Comparison of ENCODE assay signal across 1 cellular context in the genomic region with DNA sequence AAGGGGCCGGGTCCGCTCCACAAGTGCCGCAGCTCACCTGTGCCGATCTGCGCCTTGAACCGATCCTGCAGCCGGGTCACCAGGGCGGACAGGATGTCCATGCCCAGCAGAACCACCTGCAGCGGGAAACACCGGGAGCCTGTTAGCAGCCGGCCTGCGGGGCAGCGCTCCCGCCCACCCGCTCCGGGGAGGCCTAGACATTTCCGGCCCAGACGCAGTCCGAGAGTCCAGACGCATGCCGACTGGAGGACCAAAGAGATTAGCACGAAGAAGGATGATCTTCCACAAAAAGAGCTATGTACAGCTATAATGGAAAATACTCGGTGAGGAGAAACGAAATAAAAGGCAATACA.
TF ChIP-seq lines count a peak whose summit lies in the region.

No MANE protein-coding gene starts in this region.

TF ChIP-seq in HepG2, 621 proteins besides CTCF, POLR2A, EP300 and RAD21 (continued from another document):
- no peak for TF ChIP-seq MIER2 (CRISPR knock-in tag; IDR thresholded peaks at IDR 0.05)
- peak; percentile 22; the same call in 1 of the 2 replicates for TF ChIP-seq ZNF292 (CRISPR knock-in tag; IDR thresholded peaks at IDR 0.05; ENCODE audit: borderline replicate concordance, low read depth)
- TF ChIP-seq ZZZ3 (CRISPR knock-in tag; IDR thresholded peaks at IDR 0.05; ENCODE audit: borderline replicate concordance) = peak; percentile 33; the same call in 1 of the 2 replicates
- peak; percentile 78 for TF ChIP-seq CAMTA2 (CRISPR knock-in tag; IDR thresholded peaks at IDR 0.05; ENCODE audit: borderline replicate concordance)
- TF ChIP-seq, protein P1, sequence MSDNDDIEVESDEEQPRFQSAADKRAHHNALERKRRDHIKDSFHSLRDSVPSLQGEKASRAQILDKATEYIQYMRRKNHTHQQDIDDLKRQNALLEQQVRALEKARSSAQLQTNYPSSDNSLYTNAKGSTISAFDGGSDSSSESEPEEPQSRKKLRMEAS (IDR thresholded peaks at IDR 0.05) = peak; percentile 58; the same call in 1 of the 2 replicates
- no peak for TF ChIP-seq HMG20A (CRISPR knock-in tag; IDR thresholded peaks at IDR 0.05; ENCODE audit: borderline replicate concordance)
- TF ChIP-seq ZSCAN31 (CRISPR knock-in tag; IDR thresholded peaks at IDR 0.05; ENCODE audit: low read depth) = no peak
- TF ChIP-seq, protein P2, sequence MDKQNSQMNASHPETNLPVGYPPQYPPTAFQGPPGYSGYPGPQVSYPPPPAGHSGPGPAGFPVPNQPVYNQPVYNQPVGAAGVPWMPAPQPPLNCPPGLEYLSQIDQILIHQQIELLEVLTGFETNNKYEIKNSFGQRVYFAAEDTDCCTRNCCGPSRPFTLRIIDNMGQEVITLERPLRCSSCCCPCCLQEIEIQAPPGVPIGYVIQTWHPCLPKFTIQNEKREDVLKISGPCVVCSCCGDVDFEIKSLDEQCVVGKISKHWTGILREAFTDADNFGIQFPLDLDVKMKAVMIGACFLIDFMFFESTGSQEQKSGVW (CRISPR knock-in tag; IDR thresholded peaks at IDR 0.05; ENCODE audit: borderline replicate concordance) = no peak
- TF ChIP-seq, protein P3, sequence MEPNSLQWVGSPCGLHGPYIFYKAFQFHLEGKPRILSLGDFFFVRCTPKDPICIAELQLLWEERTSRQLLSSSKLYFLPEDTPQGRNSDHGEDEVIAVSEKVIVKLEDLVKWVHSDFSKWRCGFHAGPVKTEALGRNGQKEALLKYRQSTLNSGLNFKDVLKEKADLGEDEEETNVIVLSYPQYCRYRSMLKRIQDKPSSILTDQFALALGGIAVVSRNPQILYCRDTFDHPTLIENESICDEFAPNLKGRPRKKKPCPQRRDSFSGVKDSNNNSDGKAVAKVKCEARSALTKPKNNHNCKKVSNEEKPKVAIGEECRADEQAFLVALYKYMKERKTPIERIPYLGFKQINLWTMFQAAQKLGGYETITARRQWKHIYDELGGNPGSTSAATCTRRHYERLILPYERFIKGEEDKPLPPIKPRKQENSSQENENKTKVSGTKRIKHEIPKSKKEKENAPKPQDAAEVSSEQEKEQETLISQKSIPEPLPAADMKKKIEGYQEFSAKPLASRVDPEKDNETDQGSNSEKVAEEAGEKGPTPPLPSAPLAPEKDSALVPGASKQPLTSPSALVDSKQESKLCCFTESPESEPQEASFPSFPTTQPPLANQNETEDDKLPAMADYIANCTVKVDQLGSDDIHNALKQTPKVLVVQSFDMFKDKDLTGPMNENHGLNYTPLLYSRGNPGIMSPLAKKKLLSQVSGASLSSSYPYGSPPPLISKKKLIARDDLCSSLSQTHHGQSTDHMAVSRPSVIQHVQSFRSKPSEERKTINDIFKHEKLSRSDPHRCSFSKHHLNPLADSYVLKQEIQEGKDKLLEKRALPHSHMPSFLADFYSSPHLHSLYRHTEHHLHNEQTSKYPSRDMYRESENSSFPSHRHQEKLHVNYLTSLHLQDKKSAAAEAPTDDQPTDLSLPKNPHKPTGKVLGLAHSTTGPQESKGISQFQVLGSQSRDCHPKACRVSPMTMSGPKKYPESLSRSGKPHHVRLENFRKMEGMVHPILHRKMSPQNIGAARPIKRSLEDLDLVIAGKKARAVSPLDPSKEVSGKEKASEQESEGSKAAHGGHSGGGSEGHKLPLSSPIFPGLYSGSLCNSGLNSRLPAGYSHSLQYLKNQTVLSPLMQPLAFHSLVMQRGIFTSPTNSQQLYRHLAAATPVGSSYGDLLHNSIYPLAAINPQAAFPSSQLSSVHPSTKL (CRISPR knock-in tag; IDR thresholded peaks at IDR 0.05) = peak; percentile 24
- TF ChIP-seq ZNF205 (CRISPR knock-in tag; IDR thresholded peaks at IDR 0.05) = 0 out of 2 replicates have a peak, but pooled peaks have one; percentile 25
- TF ChIP-seq CBFB (CRISPR knock-in tag; IDR thresholded peaks at IDR 0.05) = peak; percentile 44; the same call in 1 of the 2 replicates
- TF ChIP-seq ZNF780A (CRISPR knock-in tag; IDR thresholded peaks at IDR 0.05) = no peak
- TF ChIP-seq SNAI1 (CRISPR knock-in tag; IDR thresholded peaks at IDR 0.05; ENCODE audit: borderline replicate concordance) = peak; percentile 75
- no peak; the same call in none of the 2 replicates for TF ChIP-seq ZNF724P (CRISPR knock-in tag; IDR thresholded peaks at IDR 0.05; ENCODE audit: borderline replicate concordance)
- TF ChIP-seq ZNF225 (CRISPR knock-in tag; IDR thresholded peaks at IDR 0.05) = peak; percentile 82
- TF ChIP-seq ZNF556 (CRISPR knock-in tag; IDR thresholded peaks at IDR 0.05; ENCODE audit: borderline replicate concordance) = peak; percentile 21; the same call in 1 of the 2 replicates
- TF ChIP-seq, protein P4, sequence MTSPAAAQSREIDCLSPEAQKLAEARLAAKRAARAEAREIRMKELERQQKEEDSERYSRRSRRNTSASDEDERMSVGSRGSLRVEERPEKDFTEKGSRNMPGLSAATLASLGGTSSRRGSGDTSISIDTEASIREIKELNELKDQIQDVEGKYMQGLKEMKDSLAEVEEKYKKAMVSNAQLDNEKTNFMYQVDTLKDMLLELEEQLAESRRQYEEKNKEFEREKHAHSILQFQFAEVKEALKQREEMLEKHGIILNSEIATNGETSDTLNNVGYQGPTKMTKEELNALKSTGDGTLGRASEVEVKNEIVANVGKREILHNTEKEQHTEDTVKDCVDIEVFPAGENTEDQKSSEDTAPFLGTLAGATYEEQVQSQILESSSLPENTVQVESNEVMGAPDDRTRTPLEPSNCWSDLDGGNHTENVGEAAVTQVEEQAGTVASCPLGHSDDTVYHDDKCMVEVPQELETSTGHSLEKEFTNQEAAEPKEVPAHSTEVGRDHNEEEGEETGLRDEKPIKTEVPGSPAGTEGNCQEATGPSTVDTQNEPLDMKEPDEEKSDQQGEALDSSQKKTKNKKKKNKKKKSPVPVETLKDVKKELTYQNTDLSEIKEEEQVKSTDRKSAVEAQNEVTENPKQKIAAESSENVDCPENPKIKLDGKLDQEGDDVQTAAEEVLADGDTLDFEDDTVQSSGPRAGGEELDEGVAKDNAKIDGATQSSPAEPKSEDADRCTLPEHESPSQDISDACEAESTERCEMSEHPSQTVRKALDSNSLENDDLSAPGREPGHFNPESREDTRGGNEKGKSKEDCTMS (CRISPR knock-in tag; conservative IDR thresholded peaks at IDR 0.05) = 0 out of 2 replicates have a peak, but pooled peaks have one; percentile 41
- no peak for TF ChIP-seq CENPX (CRISPR knock-in tag; IDR thresholded peaks at IDR 0.05)
- peak; percentile 61; the same call in 1 of the 2 replicates for TF ChIP-seq CBX5 (CRISPR knock-in tag; IDR thresholded peaks at IDR 0.05; ENCODE audit: borderline replicate concordance)
- no peak for TF ChIP-seq PRPF4 (IDR thresholded peaks at IDR 0.05; ENCODE audit: low read depth, low read length, poor library complexity, severe bottlenecking)
- TF ChIP-seq ADNP (CRISPR knock-in tag; IDR thresholded peaks at IDR 0.05) = no peak
- TF ChIP-seq ZFY (CRISPR knock-in tag; IDR thresholded peaks at IDR 0.05) = peak; percentile 98
- TF ChIP-seq MYC (CRISPR knock-in tag; IDR thresholded peaks at IDR 0.05; ENCODE audit: borderline replicate concordance) = peak; percentile 81
- TF ChIP-seq ZNF75D (CRISPR knock-in tag; IDR thresholded peaks at IDR 0.05; ENCODE audit: borderline replicate concordance) = no peak
- TF ChIP-seq, protein P5, sequence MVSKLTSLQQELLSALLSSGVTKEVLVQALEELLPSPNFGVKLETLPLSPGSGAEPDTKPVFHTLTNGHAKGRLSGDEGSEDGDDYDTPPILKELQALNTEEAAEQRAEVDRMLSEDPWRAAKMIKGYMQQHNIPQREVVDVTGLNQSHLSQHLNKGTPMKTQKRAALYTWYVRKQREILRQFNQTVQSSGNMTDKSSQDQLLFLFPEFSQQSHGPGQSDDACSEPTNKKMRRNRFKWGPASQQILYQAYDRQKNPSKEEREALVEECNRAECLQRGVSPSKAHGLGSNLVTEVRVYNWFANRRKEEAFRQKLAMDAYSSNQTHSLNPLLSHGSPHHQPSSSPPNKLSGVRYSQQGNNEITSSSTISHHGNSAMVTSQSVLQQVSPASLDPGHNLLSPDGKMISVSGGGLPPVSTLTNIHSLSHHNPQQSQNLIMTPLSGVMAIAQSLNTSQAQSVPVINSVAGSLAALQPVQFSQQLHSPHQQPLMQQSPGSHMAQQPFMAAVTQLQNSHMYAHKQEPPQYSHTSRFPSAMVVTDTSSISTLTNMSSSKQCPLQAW (CRISPR knock-in tag; IDR thresholded peaks at IDR 0.05) = no peak
- peak; percentile 16; the same call in 1 of the 2 replicates for TF ChIP-seq ZBTB20 (CRISPR knock-in tag; IDR thresholded peaks at IDR 0.05; ENCODE audit: borderline replicate concordance, low read depth)
- TF ChIP-seq MTF1 (CRISPR knock-in tag; IDR thresholded peaks at IDR 0.05) = no peak
- no peak; a peak in 1 of 4 replicates for TF ChIP-seq KLF16 (CRISPR knock-in tag; IDR thresholded peaks at IDR 0.05)
- TF ChIP-seq ZNF746 (CRISPR knock-in tag; IDR thresholded peaks at IDR 0.05) = peak; percentile 76; the same call in 1 of the 2 replicates
- TF ChIP-seq, protein P6, sequence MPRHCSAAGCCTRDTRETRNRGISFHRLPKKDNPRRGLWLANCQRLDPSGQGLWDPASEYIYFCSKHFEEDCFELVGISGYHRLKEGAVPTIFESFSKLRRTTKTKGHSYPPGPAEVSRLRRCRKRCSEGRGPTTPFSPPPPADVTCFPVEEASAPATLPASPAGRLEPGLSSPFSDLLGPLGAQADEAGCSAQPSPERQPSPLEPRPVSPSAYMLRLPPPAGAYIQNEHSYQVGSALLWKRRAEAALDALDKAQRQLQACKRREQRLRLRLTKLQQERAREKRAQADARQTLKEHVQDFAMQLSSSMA (CRISPR knock-in tag; IDR thresholded peaks at IDR 0.05) = no peak; the same call in 1 of the 2 replicates
- TF ChIP-seq, protein P7, sequence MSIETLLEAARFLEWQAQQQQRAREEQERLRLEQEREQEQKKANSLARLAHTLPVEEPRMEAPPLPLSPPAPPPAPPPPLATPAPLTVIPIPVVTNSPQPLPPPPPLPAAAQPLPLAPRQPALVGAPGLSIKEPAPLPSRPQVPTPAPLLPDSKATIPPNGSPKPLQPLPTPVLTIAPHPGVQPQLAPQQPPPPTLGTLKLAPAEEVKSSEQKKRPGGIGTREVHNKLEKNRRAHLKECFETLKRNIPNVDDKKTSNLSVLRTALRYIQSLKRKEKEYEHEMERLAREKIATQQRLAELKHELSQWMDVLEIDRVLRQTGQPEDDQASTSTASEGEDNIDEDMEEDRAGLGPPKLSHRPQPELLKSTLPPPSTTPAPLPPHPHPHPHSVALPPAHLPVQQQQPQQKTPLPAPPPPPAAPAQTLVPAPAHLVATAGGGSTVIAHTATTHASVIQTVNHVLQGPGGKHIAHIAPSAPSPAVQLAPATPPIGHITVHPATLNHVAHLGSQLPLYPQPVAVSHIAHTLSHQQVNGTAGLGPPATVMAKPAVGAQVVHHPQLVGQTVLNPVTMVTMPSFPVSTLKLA (IDR thresholded peaks at IDR 0.05) = no peak
- TF ChIP-seq HNRNPL (IDR thresholded peaks at IDR 0.05; ENCODE audit: low read depth, low read length) = no peak
- TF ChIP-seq, protein P8, sequence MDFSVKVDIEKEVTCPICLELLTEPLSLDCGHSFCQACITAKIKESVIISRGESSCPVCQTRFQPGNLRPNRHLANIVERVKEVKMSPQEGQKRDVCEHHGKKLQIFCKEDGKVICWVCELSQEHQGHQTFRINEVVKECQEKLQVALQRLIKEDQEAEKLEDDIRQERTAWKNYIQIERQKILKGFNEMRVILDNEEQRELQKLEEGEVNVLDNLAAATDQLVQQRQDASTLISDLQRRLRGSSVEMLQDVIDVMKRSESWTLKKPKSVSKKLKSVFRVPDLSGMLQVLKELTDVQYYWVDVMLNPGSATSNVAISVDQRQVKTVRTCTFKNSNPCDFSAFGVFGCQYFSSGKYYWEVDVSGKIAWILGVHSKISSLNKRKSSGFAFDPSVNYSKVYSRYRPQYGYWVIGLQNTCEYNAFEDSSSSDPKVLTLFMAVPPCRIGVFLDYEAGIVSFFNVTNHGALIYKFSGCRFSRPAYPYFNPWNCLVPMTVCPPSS (IDR thresholded peaks at IDR 0.05) = no peak
- TF ChIP-seq IRF2 (CRISPR knock-in tag; IDR thresholded peaks at IDR 0.05) = no peak; the same call in 1 of the 2 replicates
- TF ChIP-seq KDM5B (CRISPR knock-in tag; IDR thresholded peaks at IDR 0.05; ENCODE audit: borderline replicate concordance) = peak; percentile 93; the same call in 1 of the 2 replicates
- peak; percentile 81 for TF ChIP-seq AGO2 (optimal IDR thresholded peaks at IDR 0.05; ENCODE audit: low read depth, low read length)
- no peak for TF ChIP-seq FLYWCH1 (CRISPR knock-in tag; IDR thresholded peaks at IDR 0.05)
- TF ChIP-seq ZNF441 (CRISPR knock-in tag; IDR thresholded peaks at IDR 0.05; ENCODE audit: borderline replicate concordance) = no peak; the same call in 1 of the 2 replicates
- no peak for TF ChIP-seq KLF15 (CRISPR knock-in tag; IDR thresholded peaks at IDR 0.05; ENCODE audit: borderline replicate concordance)
- TF ChIP-seq, protein P9, sequence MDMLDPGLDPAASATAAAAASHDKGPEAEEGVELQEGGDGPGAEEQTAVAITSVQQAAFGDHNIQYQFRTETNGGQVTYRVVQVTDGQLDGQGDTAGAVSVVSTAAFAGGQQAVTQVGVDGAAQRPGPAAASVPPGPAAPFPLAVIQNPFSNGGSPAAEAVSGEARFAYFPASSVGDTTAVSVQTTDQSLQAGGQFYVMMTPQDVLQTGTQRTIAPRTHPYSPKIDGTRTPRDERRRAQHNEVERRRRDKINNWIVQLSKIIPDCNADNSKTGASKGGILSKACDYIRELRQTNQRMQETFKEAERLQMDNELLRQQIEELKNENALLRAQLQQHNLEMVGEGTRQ (IDR thresholded peaks at IDR 0.05; ENCODE audit: low read depth, low read length) = no peak
- TF ChIP-seq, protein P9 (CRISPR knock-in tag; IDR thresholded peaks at IDR 0.05; ENCODE audit: borderline replicate concordance) = no peak; the same call in 1 of the 2 replicates
- no peak for TF ChIP-seq MAFG (CRISPR knock-in tag; IDR thresholded peaks at IDR 0.05)
- TF ChIP-seq ZNF430 (CRISPR knock-in tag; IDR thresholded peaks at IDR 0.05) = no peak; the same call in 1 of the 2 replicates
- no peak for TF ChIP-seq ZNF383 (CRISPR knock-in tag; IDR thresholded peaks at IDR 0.05; ENCODE audit: borderline replicate concordance)
- TF ChIP-seq ZNF550 (CRISPR knock-in tag; IDR thresholded peaks at IDR 0.05; ENCODE audit: borderline replicate concordance) = no peak
- peak; percentile 78; the same call in 1 of the 2 replicates for TF ChIP-seq ZNF776 (CRISPR knock-in tag; IDR thresholded peaks at IDR 0.05)
- no peak for TF ChIP-seq CBX2 (IDR thresholded peaks at IDR 0.05; ENCODE audit: low read depth, low read length)
- no peak for TF ChIP-seq CBX2 (CRISPR knock-in tag; IDR thresholded peaks at IDR 0.05; ENCODE audit: low read depth)
- TF ChIP-seq TCF7 (IDR thresholded peaks at IDR 0.05; ENCODE audit: low read depth) = no peak; the same call in 1 of the 2 replicates
- no peak for TF ChIP-seq NR2F6 (IDR thresholded peaks at IDR 0.05)
- peak; percentile 25 for TF ChIP-seq NR2F6 (CRISPR knock-in tag; IDR thresholded peaks at IDR 0.05)
- no peak for TF ChIP-seq ZMAT3 (CRISPR knock-in tag; conservative IDR thresholded peaks at IDR 0.05)
